Comparison of ENCODE assay signal across 8 cellular contexts in the genomic region with DNA sequence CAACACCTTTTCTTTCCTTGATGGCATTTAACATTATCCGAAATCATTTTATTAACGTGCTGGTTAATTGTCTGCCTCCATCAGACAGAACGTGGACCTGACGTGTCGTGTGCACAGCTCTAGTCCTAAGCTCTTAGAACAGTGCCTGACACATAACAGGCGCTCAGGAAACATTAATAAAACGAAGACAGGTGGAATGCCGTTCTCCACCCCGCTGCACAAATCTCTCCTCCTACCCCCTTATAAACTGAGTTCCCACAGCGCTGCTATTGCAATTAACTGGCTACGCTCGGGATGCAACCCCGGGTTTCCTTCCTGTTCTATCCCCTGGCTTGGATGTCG. TPM values are rescaled to one million over a fixed set of nuclear protein-coding genes. Genes with fewer than 3 reads are reported as not detected.
DNase-seq lines count a peak whose midpoint lies in the region; ATAC-seq and TF ChIP-seq lines count a peak whose summit lies in the region.

No MANE protein-coding gene starts in this region.

- TF ChIP-seq CTCF in fibroblast of lung (conservative IDR thresholded peaks at IDR 0.05 in 1 of 2, IDR thresholded peaks at IDR 0.05 in 1 of 2; ENCODE audit: low read depth in 1 of 2, low read length in 2 of 2) (no peak), osteocyte (IDR thresholded peaks at IDR 0.05) (no peak)

- 0 out of 2 replicates have a peak, but pooled peaks cover 3% of the 10 kb centered on the region for H3K4me1 ChIP-seq in HUES6 (ENCODE audit: control insufficient read depth, insufficient read depth, low read length)
- no peaks in the 10 kb centered on the region for H3K4me1 ChIP-seq in fibroblast of lung (ENCODE audit: control insufficient read depth, extremely low read depth, insufficient read depth, low read length)

- H3K27ac ChIP-seq in HUES6 (ENCODE audit: low read depth, low read length) (peak overlapping the region; percentile 100; the same call in 1 of the 2 replicates), fibroblast of lung (ENCODE audit: insufficient read depth, low read length) (peak overlapping the region; percentile 99)

- H3K4me1 Mint-ChIP-seq in T-helper 1 cell treated with Interleukin-12 subunit alpha and Interleukin-12 subunit beta and Interleukin-4 antibody, amounts not matched to agents 30 μg/mL and 1 μg/mL, for 36 hours (ENCODE audit: low read depth) = peaks cover 25% of the 10 kb centered on the region
- peaks cover 31% of the 10 kb centered on the region for H3K4me1 Mint-ChIP-seq in osteocyte (ENCODE audit: unreplicated experiment)

- peaks cover 52% of the 10 kb centered on the region for H3K79me2 ChIP-seq in fibroblast of lung (ENCODE audit: control insufficient read depth, insufficient read depth, low read length)

- H3K27ac Mint-ChIP-seq in T-helper 1 cell treated with Interleukin-12 subunit alpha and Interleukin-12 subunit beta and Interleukin-4 antibody, amounts not matched to agents 30 μg/mL and 1 μg/mL, for 36 hours = peak overlapping the region; percentile 98
- peak overlapping the region; percentile 98 for H3K27ac Mint-ChIP-seq in osteocyte (ENCODE audit: unreplicated experiment)

- H3K9ac ChIP-seq in HUES6 (ENCODE audit: low read length) (peak overlapping the region; percentile 98), fibroblast of lung (ENCODE audit: insufficient read depth, low read length) (peak overlapping the region; percentile 98)

- H4K20me1 ChIP-seq in fibroblast of lung (ENCODE audit: control insufficient read depth, extremely low read depth, insufficient read depth, low read length) = no peaks in the 10 kb centered on the region

- H3K9me3 Mint-ChIP-seq in T-helper 1 cell treated with Interleukin-12 subunit alpha and Interleukin-12 subunit beta and Interleukin-4 antibody, amounts not matched to agents 30 μg/mL and 1 μg/mL, for 36 hours = no peaks in the 10 kb centered on the region
- H3K9me3 Mint-ChIP-seq in osteocyte (ENCODE audit: unreplicated experiment) = no peaks in the 10 kb centered on the region

- no peaks in the 10 kb centered on the region for H3K27me3 ChIP-seq in HUES6 (ENCODE audit: control insufficient read depth, insufficient read depth, low read length)
- H3K27me3 ChIP-seq in fibroblast of lung (ENCODE audit: control insufficient read depth, insufficient read depth, low read length) = no peaks in the 10 kb centered on the region

- H3K36me3 Mint-ChIP-seq in T-helper 1 cell treated with Interleukin-12 subunit alpha and Interleukin-12 subunit beta and Interleukin-4 antibody, amounts not matched to agents 30 μg/mL and 1 μg/mL, for 36 hours (ENCODE audit: low read depth) = peaks cover 8% of the 10 kb centered on the region
- no peaks in the 10 kb centered on the region for H3K36me3 Mint-ChIP-seq in osteocyte (ENCODE audit: unreplicated experiment)

- no peaks in the 10 kb centered on the region for H3K36me3 ChIP-seq in HUES6 (ENCODE audit: control insufficient read depth, insufficient read depth, low read length)
- no peaks in the 10 kb centered on the region for H3K36me3 ChIP-seq in fibroblast of lung (ENCODE audit: control insufficient read depth, insufficient read depth, low read length)

- peak overlapping the region; percentile 86 for H3K4me3 ChIP-seq in HUES6 (ENCODE audit: low read depth, low read length)
- H3K4me3 ChIP-seq in fibroblast of lung (replicated peaks in 1 of 4; ENCODE audit: control extremely low read depth in 1 of 4, insufficient read depth in 1 of 4, low read depth in 3 of 4, low read length in 4 of 4) = peak overlapping the region; percentile 93 to 99 (median 98)

- peak; percentile 11 for ATAC-seq in GM21367 (IDR thresholded peaks at IDR 0.05; ENCODE audit: unreplicated experiment)

- H3K9me3 ChIP-seq in HUES6 (ENCODE audit: control insufficient read depth, insufficient read depth, low read depth, low read length) (no peaks in the 10 kb centered on the region), fibroblast of lung (ENCODE audit: control insufficient read depth, insufficient read depth, low read depth, low read length) (no peaks in the 10 kb centered on the region)

- peak overlapping the region; percentile 99 for H3K4me3 Mint-ChIP-seq in T-helper 1 cell treated with Interleukin-12 subunit alpha and Interleukin-12 subunit beta and Interleukin-4 antibody, amounts not matched to agents 30 μg/mL and 1 μg/mL, for 36 hours
- H3K4me3 Mint-ChIP-seq in osteocyte (ENCODE audit: unreplicated experiment) = peak overlapping the region; percentile 95

- peak; percentile 63 for DNase-seq in COLO668 (lab: John Stamatoyannopoulos, UW; ENCODE audit: unreplicated experiment)
- peak; percentile 19 to 58 for DNase-seq in fibroblast of lung (ENCODE audit: low read depth in 2 of 2)
- DNase-seq in osteocyte (ENCODE audit: extremely low spot score, unreplicated experiment) = no peak
- DNase-seq in germinal center (ENCODE audit: low spot score) = no peak
- DNase-seq in activated CD4-positive, alpha-beta T cell treated with anti-CD3 and anti-CD28 coated beads, Interleukin-2, amount 50 U/mL, for 48 hours = no peak

- no peaks in the 10 kb centered on the region for H3K27me3 Mint-ChIP-seq in T-helper 1 cell treated with Interleukin-12 subunit alpha and Interleukin-12 subunit beta and Interleukin-4 antibody, amounts not matched to agents 30 μg/mL and 1 μg/mL, for 36 hours (ENCODE audit: low read depth)
- H3K27me3 Mint-ChIP-seq in osteocyte (ENCODE audit: unreplicated experiment) = no peaks in the 10 kb centered on the region

- peak overlapping the region; percentile 86 for H2AFZ ChIP-seq in fibroblast of lung (ENCODE audit: low read length)

- H3K4me2 ChIP-seq in fibroblast of lung (ENCODE audit: extremely low read depth, insufficient read depth, low read length) = peak overlapping the region; percentile 83

RNA-seq across cellular contexts. Expression of a gene that starts 0.5 kb away (rescaled TPM):
- total RNA-seq in fibroblast of lung (9.4 and 9.5 TPM in 2 replicates), osteocyte (15.7 and 15.8 TPM in 2 replicates)
- 34.8 and 50.4 TPM in 2 replicates for polyA plus RNA-seq in fibroblast of lung
- polyA plus RNA-seq in fibroblast of lung (2012) = 23.6 and 35.3 TPM in 2 replicates
- 4.9 and 9.1 TPM in 2 replicates for polyA minus RNA-seq in fibroblast of lung (ENCODE audit: low replicate concordance)

RNA-seq across cellular contexts. Expression of a gene that starts 16.1 kb away (rescaled TPM):
- total RNA-seq in fibroblast of lung (not detected in 2 replicates), osteocyte (not detected in 2 replicates)
- polyA plus RNA-seq in fibroblast of lung = not detected in 2 replicates
- polyA plus RNA-seq in fibroblast of lung (2012) = not detected in 2 replicates
- polyA minus RNA-seq in fibroblast of lung (ENCODE audit: low replicate concordance) = not detected in 2 replicates

Comparison
In these comparisons a context has a peak if more than half of its experiments do, and no peak if none do; other contexts are left out.
1. DNase-seq: peak in COLO668 (single experiment) and fibroblast of lung (2 of 2); none in osteocyte (single experiment), germinal center (single experiment) and activated CD4-positive, alpha-beta T cell treated with anti-CD3 and anti-CD28 coated beads, Interleukin-2, amount 50 U/mL, for 48 hours (0 of 2).